In the genomic region with DNA sequence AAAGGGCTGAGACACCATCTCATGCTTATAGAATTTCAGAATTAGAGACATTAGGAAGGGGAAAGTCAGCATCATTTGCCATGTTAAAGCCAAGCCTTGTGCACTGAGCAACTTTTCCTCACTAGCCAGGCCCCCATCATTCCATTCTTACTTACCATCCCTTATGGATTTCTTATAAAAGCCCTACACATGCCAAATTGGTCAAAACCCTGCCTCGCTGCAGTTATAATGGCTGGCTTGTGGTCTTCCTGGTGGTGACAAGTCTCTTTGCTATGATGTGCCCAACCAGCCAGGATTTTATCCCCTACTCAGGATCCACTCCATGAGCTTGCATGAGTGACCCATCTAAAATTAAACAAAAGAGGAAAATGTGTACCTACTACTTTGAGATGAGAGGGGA, we compare ENCODE assay signal across 20 cellular contexts.
"Had no signal": no experiment of that assay in that cellular context is flagged by ENCODE, and none has a peak within 500 bp of the region (broad histone marks: within the 10 kb centered on the region; RNA-seq: fewer than 3 reads in every experiment).

No MANE protein-coding gene starts in this region.

- H3K36me3 ChIP-seq: heart left ventricle, right lobe of liver, spleen, stomach had no signal

- H3K4me1 ChIP-seq: heart left ventricle, psoas muscle, spleen, stomach had no signal

- ATAC-seq: heart left ventricle, psoas muscle had no signal

- FAIRE-seq: colon, frontal cortex, islet of Langerhans, urothelium cell line had no signal

- H3K4me3 ChIP-seq: heart left ventricle, psoas muscle, right lobe of liver, spleen, stomach had no signal

- DNase-seq: effector memory CD8-positive, alpha-beta T cell; heart left ventricle; hypothalamus; kidney glomerular epithelial cell; mammary epithelial cell; nephron progenitor cell; psoas muscle; retina; right lobe of liver; spleen; stimulated activated CD4-positive, alpha-beta T cell treated with anti-CD3 and anti-CD28 coated beads, Interleukin-15, amount 100 ng/mL, for 24 hours; stimulated activated CD4-positive, alpha-beta T cell treated with anti-CD3 and anti-CD28 coated beads, Interleukin-1b, Interleukin-23, amount 100 ng/mL, for 48 hours; stimulated activated CD4-positive, alpha-beta T cell treated with anti-CD3 and anti-CD28 coated beads, Interleukin-4, amount 100 ng/mL, for 4 hours; stimulated activated naive CD4-positive, alpha-beta T cell; stomach; trophoblast cell had no signal

- H3K27ac ChIP-seq: heart left ventricle, psoas muscle, right lobe of liver, spleen, stomach had no signal

- H3K27me3 ChIP-seq: heart left ventricle, right lobe of liver, spleen, stomach had no signal

- H3K9me3 ChIP-seq: psoas muscle, right lobe of liver, stomach had no signal
